27 cellular contexts compared by ENCODE assay signal in genomic region chr2:254231-254630, GRCh38. TPM values are rescaled to one million over a fixed set of nuclear protein-coding genes. Genes with fewer than 3 reads are reported as not detected.
A peak's percentile ranks its signal among the peaks of the same experiment; 100 is the strongest.
DNase-seq lines count a peak whose midpoint lies in the region; ATAC-seq and TF ChIP-seq lines count a peak whose summit lies in the region.
"Had no signal": no experiment of that assay in that cellular context is flagged by ENCODE, and none has a peak within 500 bp of the region (broad histone marks: within the 10 kb centered on the region; RNA-seq: fewer than 3 reads in every experiment).

No MANE protein-coding gene starts in this region.

- peaks cover 19% of the 10 kb centered on the region for H3K4me1 Mint-ChIP-seq in progenitor cell of endocrine pancreas (ENCODE audit: low read depth)
- no peaks in the 10 kb centered on the region for H3K4me1 Mint-ChIP-seq in activated T-helper 1 cell treated with anti-CD3 and anti-CD28 coated beads, Interleukin-12 subunit alpha, Interleukin-12 subunit beta, Interleukin-2, Interleukin-4 antibody, amounts not matched to agents 30 ng/mL and 10 ng/mL and 1 ng/mL, durations not matched to agents 14 hours and 24 hours and 36 hours (ENCODE audit: low read depth)
- H3K4me1 Mint-ChIP-seq: activated CD4-positive, alpha-beta T cell treated with anti-CD3 and anti-CD28 coated beads, Interleukin-2, amount 10 ng/mL, durations not matched to agents 7 days and 5 days; activated naive CD8-positive, alpha-beta T cell treated with anti-CD3 and anti-CD28 coated beads, Interleukin-2, amount 50 U/mL, for 24 hours; B cell had no signal

- in situ Hi-C loops in SK-MEL-5 (cut with HindIII; ENCODE audit: low pct_unique_long_range_greater_than_20kb, low sequenced_read_pairs), result no loop called here

- ATAC-seq in omental fat pad (ENCODE audit: low FRiP score) (no peak), GM19455 (IDR thresholded peaks at IDR 0.05; ENCODE audit: unreplicated experiment) (no peak)
- ATAC-seq: activated naive CD8-positive, alpha-beta T cell treated with anti-CD3 and anti-CD28 coated beads, Interleukin-2, amount 50 U/mL, for 24 hours; activated T-cell treated with anti-CD3 and anti-CD28 coated beads, Interleukin-2, amount 50 U/mL, for 4 hours; body of pancreas; HCT116; PC-3; Right ventricle myocardium inferior had no signal

- peak; percentile 16 for DNase-seq in ELF-1 (ENCODE audit: low read depth, low spot score)
- peak; percentile 99 for DNase-seq in SK-MEL-5 (ENCODE audit: low read depth, low spot score)
- DNase-seq in foreskin melanocyte, result peak; percentile 99
- no peak for DNase-seq in progenitor cell of endocrine pancreas (ENCODE audit: low spot score, unreplicated experiment)
- DNase-seq in activated T-helper 1 cell treated with anti-CD3 and anti-CD28 coated beads, Interleukin-12 subunit alpha, Interleukin-12 subunit beta, Interleukin-2, Interleukin-4 antibody, amounts not matched to agents 30 ng/mL and 10 ng/mL and 1 ng/mL, durations not matched to agents 14 hours and 24 hours and 36 hours (ENCODE audit: low spot score), result no peak
- DNase-seq in omental fat pad (ENCODE audit: low spot score), result no peak
- DNase-seq in putamen (ENCODE audit: low spot score), result no peak
- DNase-seq: activated CD4-positive, alpha-beta T cell treated with anti-CD3 and anti-CD28 coated beads, Interleukin-2, amount 10 ng/mL, durations not matched to agents 7 days and 5 days; activated naive CD8-positive, alpha-beta T cell treated with anti-CD3 and anti-CD28 coated beads, Interleukin-2, amount 50 U/mL, for 24 hours; activated T-cell treated with anti-CD3 and anti-CD28 coated beads, Interleukin-2, amount 50 U/mL, for 4 hours; body of pancreas; CD8-positive, alpha-beta memory T cell; DND-41; dorsolateral prefrontal cortex; Karpas-422; mammary epithelial cell; NCI-H1436; NCI-H2107; NCI-H510A; PC-3; stomach; tibial artery had no signal

- H3K9me3 Mint-ChIP-seq in progenitor cell of endocrine pancreas (ENCODE audit: low read depth), result peaks cover 9% of the 10 kb centered on the region
- peaks cover 14% of the 10 kb centered on the region for H3K9me3 Mint-ChIP-seq in activated T-helper 1 cell treated with anti-CD3 and anti-CD28 coated beads, Interleukin-12 subunit alpha, Interleukin-12 subunit beta, Interleukin-2, Interleukin-4 antibody, amounts not matched to agents 30 ng/mL and 10 ng/mL and 1 ng/mL, durations not matched to agents 14 hours and 24 hours and 36 hours

- TF ChIP-seq CTCF in progenitor cell of endocrine pancreas (IDR thresholded peaks at IDR 0.05; ENCODE audit: unreplicated experiment) (no peak), omental fat pad (IDR thresholded peaks at IDR 0.05) (no peak)

- peaks cover 21% of the 10 kb centered on the region for H3K36me3 Mint-ChIP-seq in progenitor cell of endocrine pancreas (ENCODE audit: insufficient read depth)
- peaks cover 2% of the 10 kb centered on the region for H3K36me3 Mint-ChIP-seq in activated T-helper 1 cell treated with anti-CD3 and anti-CD28 coated beads, Interleukin-12 subunit alpha, Interleukin-12 subunit beta, Interleukin-2, Interleukin-4 antibody, amounts not matched to agents 30 ng/mL and 10 ng/mL and 1 ng/mL, durations not matched to agents 14 hours and 24 hours and 36 hours (ENCODE audit: low read depth)

- H3K4me3 Mint-ChIP-seq in progenitor cell of endocrine pancreas (ENCODE audit: low read depth), result no peak overlapping the region
- H3K4me3 Mint-ChIP-seq in activated T-helper 1 cell treated with anti-CD3 and anti-CD28 coated beads, Interleukin-12 subunit alpha, Interleukin-12 subunit beta, Interleukin-2, Interleukin-4 antibody, amounts not matched to agents 30 ng/mL and 10 ng/mL and 1 ng/mL, durations not matched to agents 14 hours and 24 hours and 36 hours, result no peak overlapping the region
- H3K4me3 Mint-ChIP-seq: activated CD4-positive, alpha-beta T cell treated with anti-CD3 and anti-CD28 coated beads, Interleukin-2, amount 10 ng/mL, durations not matched to agents 7 days and 5 days; activated naive CD8-positive, alpha-beta T cell treated with anti-CD3 and anti-CD28 coated beads, Interleukin-2, amount 50 U/mL, for 24 hours; activated T-cell treated with anti-CD3 and anti-CD28 coated beads, Interleukin-2, amount 50 U/mL, for 4 hours; B cell; CD8-positive, alpha-beta memory T cell had no signal

- peak overlapping the region; percentile 15 for H3K27ac Mint-ChIP-seq in progenitor cell of endocrine pancreas
- H3K27ac Mint-ChIP-seq in activated T-helper 1 cell treated with anti-CD3 and anti-CD28 coated beads, Interleukin-12 subunit alpha, Interleukin-12 subunit beta, Interleukin-2, Interleukin-4 antibody, amounts not matched to agents 30 ng/mL and 10 ng/mL and 1 ng/mL, durations not matched to agents 14 hours and 24 hours and 36 hours, result no peak overlapping the region
- H3K27ac Mint-ChIP-seq: activated CD4-positive, alpha-beta T cell treated with anti-CD3 and anti-CD28 coated beads, Interleukin-2, amount 10 ng/mL, durations not matched to agents 7 days and 5 days; activated naive CD8-positive, alpha-beta T cell treated with anti-CD3 and anti-CD28 coated beads, Interleukin-2, amount 50 U/mL, for 24 hours; B cell; CD8-positive, alpha-beta memory T cell had no signal

- no peaks in the 10 kb centered on the region for H3K27me3 Mint-ChIP-seq in progenitor cell of endocrine pancreas
- no peaks in the 10 kb centered on the region for H3K27me3 Mint-ChIP-seq in activated T-helper 1 cell treated with anti-CD3 and anti-CD28 coated beads, Interleukin-12 subunit alpha, Interleukin-12 subunit beta, Interleukin-2, Interleukin-4 antibody, amounts not matched to agents 30 ng/mL and 10 ng/mL and 1 ng/mL, durations not matched to agents 14 hours and 24 hours and 36 hours (ENCODE audit: insufficient read depth)
- H3K27me3 Mint-ChIP-seq: activated naive CD8-positive, alpha-beta T cell treated with anti-CD3 and anti-CD28 coated beads, Interleukin-2, amount 50 U/mL, for 24 hours; B cell; CD8-positive, alpha-beta memory T cell had no signal

- intact Hi-C loops in activated T-helper 1 cell treated with anti-CD3 and anti-CD28 coated beads, Interleukin-12 subunit alpha, Interleukin-12 subunit beta, Interleukin-2, Interleukin-4 antibody, amounts not matched to agents 30 ng/mL and 10 ng/mL and 1 ng/mL, durations not matched to agents 14 hours and 24 hours and 36 hours (cut with micrococcal nuclease), result no loop called here

RNA-seq across cellular contexts. Expression of gene SH3YL1, which starts 9.6 kb away (rescaled TPM):
- 20.1 and 21.9 TPM in 2 replicates for total RNA-seq in SK-MEL-5 (2014; rRNA removed; shearing (Covaris generic))
- polyA plus RNA-seq in SK-MEL-5 (2015; cell fraction: cytosol; rRNA removed), result 16.3 and 21.8 TPM in 2 replicates
- 124 and 132 TPM in 2 replicates for polyA plus RNA-seq in SK-MEL-5 (2015; cell fraction: nucleus; rRNA removed)
- total RNA-seq in progenitor cell of endocrine pancreas (120 and 129 TPM in 2 replicates), omental fat pad (10 to 100 TPM; 23.9 to 41.9 (median 32.0) TPM)
- 18.4 and 20.1 TPM in 2 replicates for total RNA-seq in activated T-helper 1 cell treated with anti-CD3 and anti-CD28 coated beads, Interleukin-12 subunit alpha, Interleukin-12 subunit beta, Interleukin-2, Interleukin-4 antibody, amounts not matched to agents 30 ng/mL and 10 ng/mL and 1 ng/mL, durations not matched to agents 14 hours and 24 hours and 36 hours

RNA-seq across cellular contexts. Expression of gene ACP1, which starts 10.5 kb away (rescaled TPM):
- 247 and 268 TPM in 2 replicates for total RNA-seq in SK-MEL-5 (2014; rRNA removed; shearing (Covaris generic))
- polyA plus RNA-seq in SK-MEL-5 (2015; cell fraction: cytosol; rRNA removed), result 149 and 158 TPM in 2 replicates
- polyA plus RNA-seq in SK-MEL-5 (2015; cell fraction: nucleus; rRNA removed), result 167 and 200 TPM in 2 replicates
- 111 and 118 TPM in 2 replicates for total RNA-seq in progenitor cell of endocrine pancreas
- 124 and 133 TPM in 2 replicates for total RNA-seq in activated T-helper 1 cell treated with anti-CD3 and anti-CD28 coated beads, Interleukin-12 subunit alpha, Interleukin-12 subunit beta, Interleukin-2, Interleukin-4 antibody, amounts not matched to agents 30 ng/mL and 10 ng/mL and 1 ng/mL, durations not matched to agents 14 hours and 24 hours and 36 hours
- 10 to 100 TPM; 62.3 to 69.0 (median 65.3) TPM for total RNA-seq in omental fat pad

RNA-seq across cellular contexts. Expression of gene ALKAL2, which starts 33.7 kb away (rescaled TPM):
- total RNA-seq in SK-MEL-5 (2014; rRNA removed; shearing (Covaris generic)), result not detected in 2 replicates
- not detected in 2 replicates for polyA plus RNA-seq in SK-MEL-5 (2015; cell fraction: cytosol; rRNA removed)
- polyA plus RNA-seq in SK-MEL-5 (2015; cell fraction: nucleus; rRNA removed), result not detected in 2 replicates
- total RNA-seq in progenitor cell of endocrine pancreas (0.22 and 0.42 TPM in 2 replicates), omental fat pad (10 to 100 TPM in 3 of 4 donors, 1 to 10 TPM in 1; 4.8 to 45.6 (median 17.0) TPM)
- total RNA-seq in activated T-helper 1 cell treated with anti-CD3 and anti-CD28 coated beads, Interleukin-12 subunit alpha, Interleukin-12 subunit beta, Interleukin-2, Interleukin-4 antibody, amounts not matched to agents 30 ng/mL and 10 ng/mL and 1 ng/mL, durations not matched to agents 14 hours and 24 hours and 36 hours, result 0.18 TPM in 1 of 2 replicates, not detected in the other
- total RNA-seq: activated CD4-positive, alpha-beta T cell treated with anti-CD3 and anti-CD28 coated beads, Interleukin-2, amount 10 ng/mL, durations not matched to agents 7 days and 5 days; activated T-cell treated with anti-CD3 and anti-CD28 coated beads, Interleukin-2, amount 50 U/mL, for 4 hours; CD8-positive, alpha-beta memory T cell; endothelial cell of umbilical vein; mammary epithelial cell; PC-3 had no signal
- polyA plus RNA-seq: CD8-positive, alpha-beta memory T cell; endothelial cell of umbilical vein; mammary epithelial cell had no signal

Comparison
In these comparisons a context has a peak if more than half of its experiments do, and no peak if none do; other contexts are left out.
1. DNase-seq: peak in ELF-1 (single experiment), SK-MEL-5 (single experiment) and foreskin melanocyte (single experiment); none in progenitor cell of endocrine pancreas (single experiment), activated T-helper 1 cell treated with anti-CD3 and anti-CD28 coated beads, Interleukin-12 subunit alpha, Interleukin-12 subunit beta, Interleukin-2, Interleukin-4 antibody, amounts not matched to agents 30 ng/mL and 10 ng/mL and 1 ng/mL, durations not matched to agents 14 hours and 24 hours and 36 hours (single experiment), omental fat pad (single experiment) and putamen (single experiment).